ENCODE assay signal across 8 cellular contexts in genomic region chr3:186360779-186361178, GRCh38. TPM values are rescaled to one million over a fixed set of nuclear protein-coding genes. Genes with fewer than 3 reads are reported as not detected.
DNase-seq lines count a peak whose midpoint lies in the region; ATAC-seq, FAIRE-seq and TF ChIP-seq lines count a peak whose summit lies in the region.

No MANE protein-coding gene starts in this region.

- H3K4me3 ChIP-seq in iPS-11a (ENCODE audit: low read depth, low read length) (peak overlapping the region; percentile 48), sigmoid colon (peak overlapping the region; percentile 46 to 63 (median 54))

- peak overlapping the region; percentile 33 for H3K4me3 Mint-ChIP-seq in activated naive CD8-positive, alpha-beta T cell treated with anti-CD3 and anti-CD28 coated beads for 36 hours
- H3K4me3 Mint-ChIP-seq in activated T-helper 2 cell treated with anti-CD3 and anti-CD28 coated beads, Interferon-gamma antibody, Interleukin-2, Interleukin-4, amounts not matched to agents 10 μg/mL and 5 μg/mL and 100 μg/mL, durations not matched to agents 14 hours and 24 hours and 36 hours (ENCODE audit: low read depth) = no peak overlapping the region
- no peak overlapping the region for H3K4me3 Mint-ChIP-seq in activated CD8-positive, alpha-beta memory T cell treated with anti-CD3 and anti-CD28 coated beads, Interleukin-2, amount 10 ng/mL, durations not matched to agents 7 days and 5 days

- H3K9me3 Mint-ChIP-seq in activated naive CD8-positive, alpha-beta T cell treated with anti-CD3 and anti-CD28 coated beads for 36 hours = no peaks in the 10 kb centered on the region
- H3K9me3 Mint-ChIP-seq in activated T-helper 2 cell treated with anti-CD3 and anti-CD28 coated beads, Interferon-gamma antibody, Interleukin-2, Interleukin-4, amounts not matched to agents 10 μg/mL and 5 μg/mL and 100 μg/mL, durations not matched to agents 14 hours and 24 hours and 36 hours = no peaks in the 10 kb centered on the region
- H3K9me3 Mint-ChIP-seq in activated CD8-positive, alpha-beta memory T cell treated with anti-CD3 and anti-CD28 coated beads, Interleukin-2, amount 10 ng/mL, durations not matched to agents 7 days and 5 days (ENCODE audit: low read depth) = no peaks in the 10 kb centered on the region

- H3K27ac Mint-ChIP-seq in activated naive CD8-positive, alpha-beta T cell treated with anti-CD3 and anti-CD28 coated beads for 36 hours = no peak overlapping the region
- no peak overlapping the region for H3K27ac Mint-ChIP-seq in activated T-helper 2 cell treated with anti-CD3 and anti-CD28 coated beads, Interferon-gamma antibody, Interleukin-2, Interleukin-4, amounts not matched to agents 10 μg/mL and 5 μg/mL and 100 μg/mL, durations not matched to agents 14 hours and 24 hours and 36 hours
- H3K27ac Mint-ChIP-seq in activated CD8-positive, alpha-beta memory T cell treated with anti-CD3 and anti-CD28 coated beads, Interleukin-2, amount 10 ng/mL, durations not matched to agents 7 days and 5 days = no peak overlapping the region

- DNase-seq in GM13976 (ENCODE audit: low spot score) (peak; percentile 45), sigmoid colon (peak; percentile 67), RCC 7860 (ENCODE audit: low spot score) (no peak)
- no peak for DNase-seq in activated naive CD8-positive, alpha-beta T cell treated with anti-CD3 and anti-CD28 coated beads for 36 hours
- no peak for DNase-seq in activated T-helper 2 cell treated with anti-CD3 and anti-CD28 coated beads, Interferon-gamma antibody, Interleukin-2, Interleukin-4, amounts not matched to agents 10 μg/mL and 5 μg/mL and 100 μg/mL, durations not matched to agents 14 hours and 24 hours and 36 hours (ENCODE audit: low spot score)
- DNase-seq in activated CD8-positive, alpha-beta memory T cell treated with anti-CD3 and anti-CD28 coated beads, Interleukin-2, amount 10 ng/mL, durations not matched to agents 7 days and 5 days = no peak

- H3K4me1 Mint-ChIP-seq in activated naive CD8-positive, alpha-beta T cell treated with anti-CD3 and anti-CD28 coated beads for 36 hours = peaks cover 9% of the 10 kb centered on the region
- H3K4me1 Mint-ChIP-seq in activated T-helper 2 cell treated with anti-CD3 and anti-CD28 coated beads, Interferon-gamma antibody, Interleukin-2, Interleukin-4, amounts not matched to agents 10 μg/mL and 5 μg/mL and 100 μg/mL, durations not matched to agents 14 hours and 24 hours and 36 hours (ENCODE audit: low read depth) = no peaks in the 10 kb centered on the region
- no peaks in the 10 kb centered on the region for H3K4me1 Mint-ChIP-seq in activated CD8-positive, alpha-beta memory T cell treated with anti-CD3 and anti-CD28 coated beads, Interleukin-2, amount 10 ng/mL, durations not matched to agents 7 days and 5 days

- in situ Hi-C loops in GM13976 (cut with MboI; ENCODE audit: low sequenced_read_pairs, unreplicated experiment) = no loop called here

- peaks cover 58% of the 10 kb centered on the region for H3K27me3 Mint-ChIP-seq in activated naive CD8-positive, alpha-beta T cell treated with anti-CD3 and anti-CD28 coated beads for 36 hours
- H3K27me3 Mint-ChIP-seq in activated T-helper 2 cell treated with anti-CD3 and anti-CD28 coated beads, Interferon-gamma antibody, Interleukin-2, Interleukin-4, amounts not matched to agents 10 μg/mL and 5 μg/mL and 100 μg/mL, durations not matched to agents 14 hours and 24 hours and 36 hours (ENCODE audit: low read depth) = peaks cover 52% of the 10 kb centered on the region
- peaks cover 60% of the 10 kb centered on the region for H3K27me3 Mint-ChIP-seq in activated CD8-positive, alpha-beta memory T cell treated with anti-CD3 and anti-CD28 coated beads, Interleukin-2, amount 10 ng/mL, durations not matched to agents 7 days and 5 days

- CTCF ChIA-PET in activated CD8-positive, alpha-beta memory T cell treated with anti-CD3 and anti-CD28 coated beads, Interleukin-2, amount 10 ng/mL, durations not matched to agents 7 days and 5 days (lab: Charles Lee) = no interaction called here

- no peaks in the 10 kb centered on the region for H3K36me3 ChIP-seq in sigmoid colon

- peak overlapping the region; percentile 63 to 84 (median 72) for H3K27ac ChIP-seq in sigmoid colon

- intact Hi-C loops in sigmoid colon (cut with DNase I) = loop anchor here (2.0 to 10.0 kb wide), 3 partner anchors 47 to 180 kb away; no protein-coding TSS in a partner anchor
- intact Hi-C loops in activated T-helper 2 cell treated with anti-CD3 and anti-CD28 coated beads, Interferon-gamma antibody, Interleukin-2, Interleukin-4, amounts not matched to agents 10 μg/mL and 5 μg/mL and 100 μg/mL, durations not matched to agents 14 hours and 24 hours and 36 hours (cut with micrococcal nuclease) = no loop called here

- 4 to 10% methylated on average over 27 of the region's 27 CpGs for WGBS in sigmoid colon, 2 donors

- no peak for FAIRE-seq in RCC 7860 (lab: Jason Lieb, UNC)

- no peak for TF ChIP-seq CTCF in GM13976 (IDR thresholded peaks at IDR 0.05; ENCODE audit: borderline replicate concordance, control extremely low read depth, extremely low read depth, insufficient read depth, missing control alignments)
- TF ChIP-seq CTCF in sigmoid colon (IDR thresholded peaks at IDR 0.05) = peak in 1 of 4 experiments; percentile 34

- H3K36me3 Mint-ChIP-seq in activated naive CD8-positive, alpha-beta T cell treated with anti-CD3 and anti-CD28 coated beads for 36 hours = no peaks in the 10 kb centered on the region
- no peaks in the 10 kb centered on the region for H3K36me3 Mint-ChIP-seq in activated T-helper 2 cell treated with anti-CD3 and anti-CD28 coated beads, Interferon-gamma antibody, Interleukin-2, Interleukin-4, amounts not matched to agents 10 μg/mL and 5 μg/mL and 100 μg/mL, durations not matched to agents 14 hours and 24 hours and 36 hours (ENCODE audit: low read depth)
- no peaks in the 10 kb centered on the region for H3K36me3 Mint-ChIP-seq in activated CD8-positive, alpha-beta memory T cell treated with anti-CD3 and anti-CD28 coated beads, Interleukin-2, amount 10 ng/mL, durations not matched to agents 7 days and 5 days

- no peaks in the 10 kb centered on the region for H3K27me3 ChIP-seq in sigmoid colon

- ATAC-seq in HG02981 (IDR thresholded peaks at IDR 0.05; ENCODE audit: unreplicated experiment) = no peak
- no peak for ATAC-seq in activated CD8-positive, alpha-beta memory T cell treated with anti-CD3 and anti-CD28 coated beads, Interleukin-2, amount 10 ng/mL, durations not matched to agents 7 days and 5 days

- no peaks in the 10 kb centered on the region for H3K9me3 ChIP-seq in sigmoid colon

- no peak for TF ChIP-seq EP300 in sigmoid colon (IDR thresholded peaks at IDR 0.05)

- TF ChIP-seq POLR2A in sigmoid colon (IDR thresholded peaks at IDR 0.05) = peak in 1 of 2 donors; percentile 47

- H3K4me1 ChIP-seq in sigmoid colon = peaks cover 0 to 37% (median 23%) of the 10 kb centered on the region in 4 donors

RNA-seq across cellular contexts. Expression of gene DGKG, which starts 1.3 kb away (rescaled TPM):
- under 1 TPM; 0.14 to 0.58 TPM for total RNA-seq in activated naive CD8-positive, alpha-beta T cell treated with anti-CD3 and anti-CD28 coated beads for 36 hours
- total RNA-seq in sigmoid colon = 10 to 100 TPM in 3 of 4 donors, 1 to 10 TPM in 1; 6.1 to 30.7 (median 10.2) TPM
- polyA plus RNA-seq in sigmoid colon = under 1 TPM; 0.60 to 0.74 (median 0.69) TPM
- 0.05 TPM in 2 replicates for total RNA-seq in activated T-helper 2 cell treated with anti-CD3 and anti-CD28 coated beads, Interferon-gamma antibody, Interleukin-2, Interleukin-4, amounts not matched to agents 10 μg/mL and 5 μg/mL and 100 μg/mL, durations not matched to agents 14 hours and 24 hours and 36 hours
- total RNA-seq in activated CD8-positive, alpha-beta memory T cell treated with anti-CD3 and anti-CD28 coated beads, Interleukin-2, amount 10 ng/mL, durations not matched to agents 7 days and 5 days = under 1 TPM; 0.20 to 0.66 TPM

Comparison
In these comparisons a context has a peak if more than half of its experiments do, and no peak if none do; other contexts are left out.
1. DNase-seq: peak in GM13976 (single experiment) and sigmoid colon (single experiment); none in activated naive CD8-positive, alpha-beta T cell treated with anti-CD3 and anti-CD28 coated beads for 36 hours (single experiment), activated T-helper 2 cell treated with anti-CD3 and anti-CD28 coated beads, Interferon-gamma antibody, Interleukin-2, Interleukin-4, amounts not matched to agents 10 μg/mL and 5 μg/mL and 100 μg/mL, durations not matched to agents 14 hours and 24 hours and 36 hours (single experiment), RCC 7860 (single experiment) and activated CD8-positive, alpha-beta memory T cell treated with anti-CD3 and anti-CD28 coated beads, Interleukin-2, amount 10 ng/mL, durations not matched to agents 7 days and 5 days (single experiment).